2 cellular contexts compared by ENCODE assay signal in genomic region chr15:84586641-84587160, GRCh38.
TF ChIP-seq lines count a peak whose summit lies in the region.

No MANE protein-coding gene starts in this region.

TF ChIP-seq in SK-N-SH, 30 proteins besides CTCF, POLR2A, EP300 and RAD21 (continued from another document):
- no peak for TF ChIP-seq USF1 (IDR thresholded peaks at IDR 0.05; ENCODE audit: borderline replicate concordance, low read depth)
- TF ChIP-seq SMC3 (IDR thresholded peaks at IDR 0.05; ENCODE audit: low read depth, low read length): no peak
- TF ChIP-seq FOXM1 (IDR thresholded peaks at IDR 0.05; ENCODE audit: low read depth): no peak
- TF ChIP-seq RCOR1 (IDR thresholded peaks at IDR 0.05; ENCODE audit: low read length): no peak
- no peak for TF ChIP-seq MXI1 (IDR thresholded peaks at IDR 0.05; ENCODE audit: low read depth, low read length)
- TF ChIP-seq, protein P1, sequence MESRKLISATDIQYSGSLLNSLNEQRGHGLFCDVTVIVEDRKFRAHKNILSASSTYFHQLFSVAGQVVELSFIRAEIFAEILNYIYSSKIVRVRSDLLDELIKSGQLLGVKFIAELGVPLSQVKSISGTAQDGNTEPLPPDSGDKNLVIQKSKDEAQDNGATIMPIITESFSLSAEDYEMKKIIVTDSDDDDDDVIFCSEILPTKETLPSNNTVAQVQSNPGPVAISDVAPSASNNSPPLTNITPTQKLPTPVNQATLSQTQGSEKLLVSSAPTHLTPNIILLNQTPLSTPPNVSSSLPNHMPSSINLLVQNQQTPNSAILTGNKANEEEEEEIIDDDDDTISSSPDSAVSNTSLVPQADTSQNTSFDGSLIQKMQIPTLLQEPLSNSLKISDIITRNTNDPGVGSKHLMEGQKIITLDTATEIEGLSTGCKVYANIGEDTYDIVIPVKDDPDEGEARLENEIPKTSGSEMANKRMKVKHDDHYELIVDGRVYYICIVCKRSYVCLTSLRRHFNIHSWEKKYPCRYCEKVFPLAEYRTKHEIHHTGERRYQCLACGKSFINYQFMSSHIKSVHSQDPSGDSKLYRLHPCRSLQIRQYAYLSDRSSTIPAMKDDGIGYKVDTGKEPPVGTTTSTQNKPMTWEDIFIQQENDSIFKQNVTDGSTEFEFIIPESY (IDR thresholded peaks at IDR 0.05; ENCODE audit: borderline replicate concordance, low read depth): no peak
- TF ChIP-seq ELF1 (IDR thresholded peaks at IDR 0.05): no peak
- TF ChIP-seq FOXJ3 (CRISPR knock-in tag; IDR thresholded peaks at IDR 0.05): no peak
- TF ChIP-seq GABPA (IDR thresholded peaks at IDR 0.05; ENCODE audit: low read depth): no peak
- TF ChIP-seq TEAD4 (IDR thresholded peaks at IDR 0.05; ENCODE audit: borderline replicate concordance, insufficient read depth): no peak
- TF ChIP-seq YY1 (IDR thresholded peaks at IDR 0.05; ENCODE audit: low read depth): no peak
- no peak for TF ChIP-seq NRF1 (IDR thresholded peaks at IDR 0.05; ENCODE audit: low read depth, low read length)
- TF ChIP-seq FOSL2 (IDR thresholded peaks at IDR 0.05; ENCODE audit: borderline replicate concordance, low read depth): no peak
- TF ChIP-seq POLR2AphosphoS5 (IDR thresholded peaks at IDR 0.05; ENCODE audit: low read depth, low read length): no peak

TF ChIP-seq in SK-N-SH treated with all-trans-retinoic acid at 6 μM for 48 hours, 23 proteins besides CTCF, POLR2A, EP300 and RAD21:
- TF ChIP-seq, protein P2, sequence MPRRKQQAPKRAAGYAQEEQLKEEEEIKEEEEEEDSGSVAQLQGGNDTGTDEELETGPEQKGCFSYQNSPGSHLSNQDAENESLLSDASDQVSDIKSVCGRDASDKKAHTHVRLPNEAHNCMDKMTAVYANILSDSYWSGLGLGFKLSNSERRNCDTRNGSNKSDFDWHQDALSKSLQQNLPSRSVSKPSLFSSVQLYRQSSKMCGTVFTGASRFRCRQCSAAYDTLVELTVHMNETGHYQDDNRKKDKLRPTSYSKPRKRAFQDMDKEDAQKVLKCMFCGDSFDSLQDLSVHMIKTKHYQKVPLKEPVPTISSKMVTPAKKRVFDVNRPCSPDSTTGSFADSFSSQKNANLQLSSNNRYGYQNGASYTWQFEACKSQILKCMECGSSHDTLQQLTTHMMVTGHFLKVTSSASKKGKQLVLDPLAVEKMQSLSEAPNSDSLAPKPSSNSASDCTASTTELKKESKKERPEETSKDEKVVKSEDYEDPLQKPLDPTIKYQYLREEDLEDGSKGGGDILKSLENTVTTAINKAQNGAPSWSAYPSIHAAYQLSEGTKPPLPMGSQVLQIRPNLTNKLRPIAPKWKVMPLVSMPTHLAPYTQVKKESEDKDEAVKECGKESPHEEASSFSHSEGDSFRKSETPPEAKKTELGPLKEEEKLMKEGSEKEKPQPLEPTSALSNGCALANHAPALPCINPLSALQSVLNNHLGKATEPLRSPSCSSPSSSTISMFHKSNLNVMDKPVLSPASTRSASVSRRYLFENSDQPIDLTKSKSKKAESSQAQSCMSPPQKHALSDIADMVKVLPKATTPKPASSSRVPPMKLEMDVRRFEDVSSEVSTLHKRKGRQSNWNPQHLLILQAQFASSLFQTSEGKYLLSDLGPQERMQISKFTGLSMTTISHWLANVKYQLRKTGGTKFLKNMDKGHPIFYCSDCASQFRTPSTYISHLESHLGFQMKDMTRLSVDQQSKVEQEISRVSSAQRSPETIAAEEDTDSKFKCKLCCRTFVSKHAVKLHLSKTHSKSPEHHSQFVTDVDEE (CRISPR knock-in tag; IDR thresholded peaks at IDR 0.05): no peak
- TF ChIP-seq, protein P3, sequence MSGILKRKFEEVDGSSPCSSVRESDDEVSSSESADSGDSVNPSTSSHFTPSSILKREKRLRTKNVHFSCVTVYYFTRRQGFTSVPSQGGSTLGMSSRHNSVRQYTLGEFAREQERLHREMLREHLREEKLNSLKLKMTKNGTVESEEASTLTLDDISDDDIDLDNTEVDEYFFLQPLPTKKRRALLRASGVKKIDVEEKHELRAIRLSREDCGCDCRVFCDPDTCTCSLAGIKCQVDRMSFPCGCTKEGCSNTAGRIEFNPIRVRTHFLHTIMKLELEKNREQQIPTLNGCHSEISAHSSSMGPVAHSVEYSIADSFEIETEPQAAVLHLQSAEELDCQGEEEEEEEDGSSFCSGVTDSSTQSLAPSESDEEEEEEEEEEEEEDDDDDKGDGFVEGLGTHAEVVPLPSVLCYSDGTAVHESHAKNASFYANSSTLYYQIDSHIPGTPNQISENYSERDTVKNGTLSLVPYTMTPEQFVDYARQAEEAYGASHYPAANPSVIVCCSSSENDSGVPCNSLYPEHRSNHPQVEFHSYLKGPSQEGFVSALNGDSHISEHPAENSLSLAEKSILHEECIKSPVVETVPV (CRISPR knock-in tag; IDR thresholded peaks at IDR 0.05): no peak
- TF ChIP-seq POU6F1 (CRISPR knock-in tag; IDR thresholded peaks at IDR 0.05; ENCODE audit: borderline replicate concordance, low read depth) (no peak), ZNF8 (CRISPR knock-in tag; IDR thresholded peaks at IDR 0.05) (no peak), ZFP30 (CRISPR knock-in tag; IDR thresholded peaks at IDR 0.05) (no peak), ISL1 (CRISPR knock-in tag; IDR thresholded peaks at IDR 0.05) (no peak), ZC3H10 (CRISPR knock-in tag; IDR thresholded peaks at IDR 0.05) (no peak)
